ENCODE assay signal across 28 cellular contexts in genomic region chr2:195106681-195107380, GRCh38.
"Had no signal": no experiment of that assay in that cellular context is flagged by ENCODE, and none has a peak within 500 bp of the region (broad histone marks: within the 10 kb centered on the region; RNA-seq: fewer than 3 reads in every experiment).

No MANE protein-coding gene starts in this region.

- H3K4me1 ChIP-seq: SJSA1 had no signal

- H3K36me3 Mint-ChIP-seq: activated naive CD4-positive, alpha-beta T cell treated with anti-CD3 and anti-CD28 coated beads, Interleukin-2, amount 50 U/mL, for 72 hours; brain had no signal

- H3K4me1 Mint-ChIP-seq: activated CD4-positive, alpha-beta T cell treated with anti-CD3 and anti-CD28 coated beads, Interleukin-2, amount 10 ng/mL, durations not matched to agents 24 days and 14 days had no signal

- H3K9me3 Mint-ChIP-seq: activated CD4-positive, alpha-beta T cell treated with anti-CD3 and anti-CD28 coated beads, Interleukin-2, amount 10 ng/mL, durations not matched to agents 24 days and 14 days; activated naive CD4-positive, alpha-beta T cell treated with anti-CD3 and anti-CD28 coated beads, Interleukin-2, amount 50 U/mL, for 72 hours; activated T-cell treated with anti-CD3 and anti-CD28 coated beads, Interleukin-2, amount 50 U/mL, for 4 hours; activated T-helper 1 cell treated with anti-CD3 and anti-CD28 coated beads, Interleukin-12 subunit alpha, Interleukin-12 subunit beta, Interleukin-2, Interleukin-4 antibody, amounts not matched to agents 30 ng/mL and 10 ng/mL and 1 ng/mL, durations not matched to agents 14 hours and 24 hours and 36 hours; T-helper 1 cell treated with Interleukin-12 subunit alpha and Interleukin-12 subunit beta and Interleukin-4 antibody, amounts not matched to agents 30 μg/mL and 1 μg/mL, for 36 hours; T-helper 2 cell treated with Interferon-gamma antibody and Interleukin-4, amounts not matched to agents 5 μg/mL and 100 μg/mL, for 36 hours had no signal

- H3K27me3 ChIP-seq: SJSA1 had no signal

- H3K27ac ChIP-seq: SJSA1 had no signal

- FAIRE-seq: bronchial epithelial cell, K562, TTC549 had no signal

- ATAC-seq: activated naive CD4-positive, alpha-beta T cell treated with anti-CD3 and anti-CD28 coated beads, Interleukin-2, amount 50 U/mL, for 72 hours; activated T-cell treated with anti-CD3 and anti-CD28 coated beads, Interleukin-2, amount 50 U/mL, for 4 hours; K562; Panc1 had no signal

- DNase-seq: activated CD4-positive, alpha-beta T cell treated with anti-CD3 and anti-CD28 coated beads, Interleukin-2, amount 10 ng/mL, durations not matched to agents 24 days and 14 days; activated CD4-positive, alpha-beta T cell treated with anti-CD3 and anti-CD28 coated beads, Interleukin-2, amount 50 U/mL, for 48 hours; activated CD8-positive, alpha-beta memory T cell treated with anti-CD3 and anti-CD28 coated beads, Interleukin-2, amount 50 U/mL, for 4 hours; activated gamma-delta T cell treated with Interleukin-2 at 50 U/mL for 16 hours; activated naive CD4-positive, alpha-beta T cell treated with anti-CD3 and anti-CD28 coated beads for 36 hours; activated T-cell treated with anti-CD3 and anti-CD28 coated beads for 4 hours; activated T-cell treated with anti-CD3 and anti-CD28 coated beads, Interleukin-2, amount 50 U/mL, for 4 hours; IMR-90; NCI-H1105; NCI-H1417 treated with DMSO at 0.1 percent for 48 hours; NCI-H187 treated with DMSO at 0.1 percent for 48 hours; NCI-H2171 treated with DMSO at 0.1 percent for 48 hours; NCI-H2227 treated with DMSO at 0.1 percent for 48 hours; NCI-H510A treated with DMSO at 0.1 percent for 48 hours; NCI-H526 treated with DMSO at 0.1 percent for 48 hours; NCI-H774; SHP77; SK-N-SH had no signal

- H3K9ac ChIP-seq: SK-N-SH had no signal

- H3K27ac Mint-ChIP-seq: activated CD4-positive, alpha-beta T cell treated with anti-CD3 and anti-CD28 coated beads, Interleukin-2, amount 10 ng/mL, durations not matched to agents 24 days and 14 days; activated naive CD4-positive, alpha-beta T cell treated with anti-CD3 and anti-CD28 coated beads for 36 hours; activated naive CD4-positive, alpha-beta T cell treated with anti-CD3 and anti-CD28 coated beads, Interleukin-2, amount 50 U/mL, for 72 hours; activated T-helper 1 cell treated with anti-CD3 and anti-CD28 coated beads, Interleukin-12 subunit alpha, Interleukin-12 subunit beta, Interleukin-2, Interleukin-4 antibody, amounts not matched to agents 30 ng/mL and 10 ng/mL and 1 ng/mL, durations not matched to agents 14 hours and 24 hours and 36 hours; brain; T-helper 1 cell treated with Interleukin-12 subunit alpha and Interleukin-12 subunit beta and Interleukin-4 antibody, amounts not matched to agents 30 μg/mL and 1 μg/mL, for 36 hours; T-helper 2 cell treated with Interferon-gamma antibody and Interleukin-4, amounts not matched to agents 5 μg/mL and 100 μg/mL, for 36 hours had no signal

- H3K9me3 ChIP-seq: SJSA1, SK-N-SH had no signal

- H3K4me3 ChIP-seq: K562, SJSA1 had no signal

- H3K4me3 Mint-ChIP-seq: activated CD4-positive, alpha-beta T cell treated with anti-CD3 and anti-CD28 coated beads, Interleukin-2, amount 10 ng/mL, durations not matched to agents 24 days and 14 days; activated naive CD4-positive, alpha-beta T cell treated with anti-CD3 and anti-CD28 coated beads for 36 hours; activated T-cell treated with anti-CD3 and anti-CD28 coated beads, Interleukin-2, amount 50 U/mL, for 4 hours; activated T-helper 1 cell treated with anti-CD3 and anti-CD28 coated beads, Interleukin-12 subunit alpha, Interleukin-12 subunit beta, Interleukin-2, Interleukin-4 antibody, amounts not matched to agents 30 ng/mL and 10 ng/mL and 1 ng/mL, durations not matched to agents 14 hours and 24 hours and 36 hours; brain; T-helper 1 cell treated with Interleukin-12 subunit alpha and Interleukin-12 subunit beta and Interleukin-4 antibody, amounts not matched to agents 30 μg/mL and 1 μg/mL, for 36 hours; T-helper 2 cell treated with Interferon-gamma antibody and Interleukin-4, amounts not matched to agents 5 μg/mL and 100 μg/mL, for 36 hours had no signal

- H3K36me3 ChIP-seq: SJSA1 had no signal
